Comparison of ENCODE assay signal across 1 cellular context in the genomic region with DNA sequence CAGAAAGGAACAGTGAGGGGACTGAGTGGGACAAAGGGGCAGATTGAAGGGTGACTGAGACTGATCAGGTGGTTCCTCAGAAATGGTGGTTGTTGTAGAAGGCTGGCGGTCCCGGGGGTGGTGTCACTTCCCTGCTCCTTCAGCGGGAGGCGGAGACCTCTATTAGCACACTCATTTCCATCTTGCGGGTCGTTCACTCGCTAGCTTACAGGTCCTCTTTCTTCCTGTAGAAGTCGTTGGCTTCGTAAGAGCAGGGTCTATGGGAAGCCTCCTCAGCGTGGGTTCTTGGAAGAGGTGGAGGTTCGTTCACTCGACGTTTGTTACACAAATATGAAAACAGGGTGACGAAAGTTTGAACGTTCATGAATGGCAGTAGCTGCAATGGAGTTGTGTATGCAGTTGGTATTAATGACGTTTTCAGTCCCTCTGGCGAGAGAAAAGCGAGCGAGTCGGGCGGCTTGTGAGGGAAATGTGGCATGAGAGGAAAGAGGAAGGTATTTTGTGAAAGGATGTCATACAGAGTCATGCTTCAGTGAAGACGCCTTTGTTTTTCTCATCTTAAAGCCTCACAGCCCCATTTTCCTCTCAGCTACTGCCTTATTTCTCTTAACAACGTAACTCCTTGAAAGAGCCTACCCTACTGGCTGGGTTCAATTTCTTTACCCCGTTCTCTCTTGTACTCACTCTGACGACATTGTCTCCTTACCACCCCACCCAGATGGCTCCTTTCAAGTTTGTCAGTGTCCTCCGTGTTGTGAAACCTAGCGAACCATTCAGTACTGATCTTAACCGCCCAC.
TF ChIP-seq lines count a peak whose summit lies in the region.

No MANE protein-coding gene starts in this region.

TF ChIP-seq in GM12878, 131 proteins besides CTCF, POLR2A, EP300 and RAD21 (continued from another document and continues in another):
- TF ChIP-seq, protein P1, sequence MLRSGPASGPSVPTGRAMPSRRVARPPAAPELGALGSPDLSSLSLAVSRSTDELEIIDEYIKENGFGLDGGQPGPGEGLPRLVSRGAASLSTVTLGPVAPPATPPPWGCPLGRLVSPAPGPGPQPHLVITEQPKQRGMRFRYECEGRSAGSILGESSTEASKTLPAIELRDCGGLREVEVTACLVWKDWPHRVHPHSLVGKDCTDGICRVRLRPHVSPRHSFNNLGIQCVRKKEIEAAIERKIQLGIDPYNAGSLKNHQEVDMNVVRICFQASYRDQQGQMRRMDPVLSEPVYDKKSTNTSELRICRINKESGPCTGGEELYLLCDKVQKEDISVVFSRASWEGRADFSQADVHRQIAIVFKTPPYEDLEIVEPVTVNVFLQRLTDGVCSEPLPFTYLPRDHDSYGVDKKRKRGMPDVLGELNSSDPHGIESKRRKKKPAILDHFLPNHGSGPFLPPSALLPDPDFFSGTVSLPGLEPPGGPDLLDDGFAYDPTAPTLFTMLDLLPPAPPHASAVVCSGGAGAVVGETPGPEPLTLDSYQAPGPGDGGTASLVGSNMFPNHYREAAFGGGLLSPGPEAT (IDR thresholded peaks at IDR 0.05; ENCODE audit: low read depth), result peak; percentile 12; the same call in 1 of the 2 replicates
- TF ChIP-seq RAD51 (IDR thresholded peaks at IDR 0.05) (peak; percentile 27; the same call in 1 of the 2 replicates), PML (IDR thresholded peaks at IDR 0.05; ENCODE audit: low read length) (peak; percentile 22; the same call in 1 of the 2 replicates), YY1 (IDR thresholded peaks at IDR 0.05; ENCODE audit: low read depth, low read length) (peak; percentile 7), MTA2 (IDR thresholded peaks at IDR 0.05; ENCODE audit: low read depth) (peak; percentile 39; the same call in 1 of the 2 replicates), IRF4 (IDR thresholded peaks at IDR 0.05; ENCODE audit: low read depth, low read length) (peak; percentile 48; the same call in 1 of the 2 replicates), JUNB (IDR thresholded peaks at IDR 0.05) (peak; percentile 25; the same call in 1 of the 2 replicates), POLR2AphosphoS2 (IDR thresholded peaks at IDR 0.05; ENCODE audit: low read depth, low read length) (peak; percentile 25; the same call in 1 of the 2 replicates), CREB1 (IDR thresholded peaks at IDR 0.05; ENCODE audit: low read depth) (peak; percentile 68), IKZF2 (IDR thresholded peaks at IDR 0.05) (peak; percentile 30 to 41; a peak in 3 of 4 replicates), TCF7 (IDR thresholded peaks at IDR 0.05; ENCODE audit: borderline replicate concordance) (0 out of 2 replicates have a peak, but pooled peaks have one; percentile 7), MXI1 (IDR thresholded peaks at IDR 0.05; ENCODE audit: low read depth, low read length) (peak; percentile 57; the same call in 1 of the 2 replicates), PAX8 (IDR thresholded peaks at IDR 0.05) (0 out of 2 replicates have a peak, but pooled peaks have one; percentile 12), ASH2L (IDR thresholded peaks at IDR 0.05; ENCODE audit: borderline replicate concordance, low read depth) (no peak), PAX5 (IDR thresholded peaks at IDR 0.05; ENCODE audit: borderline replicate concordance, low read depth, low read length) (peak; percentile 89), SMARCA5 (IDR thresholded peaks at IDR 0.05) (no peak), HDGF (IDR thresholded peaks at IDR 0.05) (peak; percentile 12; the same call in 1 of the 2 replicates), NFIC (IDR thresholded peaks at IDR 0.05; ENCODE audit: low read depth, low read length) (0 out of 2 replicates have a peak, but pooled peaks have one; percentile 34), SMAD5 (IDR thresholded peaks at IDR 0.05; ENCODE audit: low read depth) (no peak), SUZ12 (IDR thresholded peaks at IDR 0.05; ENCODE audit: unreplicated experiment) (no peak), ZNF622 (IDR thresholded peaks at IDR 0.05) (no peak), MTA3 (IDR thresholded peaks at IDR 0.05; ENCODE audit: borderline replicate concordance, low read length) (0 out of 2 replicates have a peak, but pooled peaks have one; percentile 60), TCF12 (IDR thresholded peaks at IDR 0.05; ENCODE audit: low read depth, low read length) (peak; percentile 74; the same call in 1 of the 2 replicates), ATF7 (IDR thresholded peaks at IDR 0.05; ENCODE audit: low read depth) (peak; percentile 45; the same call in 1 of the 2 replicates), TAF1 (IDR thresholded peaks at IDR 0.05; ENCODE audit: borderline replicate concordance, low read depth, low read length) (peak; percentile 27; the same call in 1 of the 2 replicates)
- TF ChIP-seq, protein P2, sequence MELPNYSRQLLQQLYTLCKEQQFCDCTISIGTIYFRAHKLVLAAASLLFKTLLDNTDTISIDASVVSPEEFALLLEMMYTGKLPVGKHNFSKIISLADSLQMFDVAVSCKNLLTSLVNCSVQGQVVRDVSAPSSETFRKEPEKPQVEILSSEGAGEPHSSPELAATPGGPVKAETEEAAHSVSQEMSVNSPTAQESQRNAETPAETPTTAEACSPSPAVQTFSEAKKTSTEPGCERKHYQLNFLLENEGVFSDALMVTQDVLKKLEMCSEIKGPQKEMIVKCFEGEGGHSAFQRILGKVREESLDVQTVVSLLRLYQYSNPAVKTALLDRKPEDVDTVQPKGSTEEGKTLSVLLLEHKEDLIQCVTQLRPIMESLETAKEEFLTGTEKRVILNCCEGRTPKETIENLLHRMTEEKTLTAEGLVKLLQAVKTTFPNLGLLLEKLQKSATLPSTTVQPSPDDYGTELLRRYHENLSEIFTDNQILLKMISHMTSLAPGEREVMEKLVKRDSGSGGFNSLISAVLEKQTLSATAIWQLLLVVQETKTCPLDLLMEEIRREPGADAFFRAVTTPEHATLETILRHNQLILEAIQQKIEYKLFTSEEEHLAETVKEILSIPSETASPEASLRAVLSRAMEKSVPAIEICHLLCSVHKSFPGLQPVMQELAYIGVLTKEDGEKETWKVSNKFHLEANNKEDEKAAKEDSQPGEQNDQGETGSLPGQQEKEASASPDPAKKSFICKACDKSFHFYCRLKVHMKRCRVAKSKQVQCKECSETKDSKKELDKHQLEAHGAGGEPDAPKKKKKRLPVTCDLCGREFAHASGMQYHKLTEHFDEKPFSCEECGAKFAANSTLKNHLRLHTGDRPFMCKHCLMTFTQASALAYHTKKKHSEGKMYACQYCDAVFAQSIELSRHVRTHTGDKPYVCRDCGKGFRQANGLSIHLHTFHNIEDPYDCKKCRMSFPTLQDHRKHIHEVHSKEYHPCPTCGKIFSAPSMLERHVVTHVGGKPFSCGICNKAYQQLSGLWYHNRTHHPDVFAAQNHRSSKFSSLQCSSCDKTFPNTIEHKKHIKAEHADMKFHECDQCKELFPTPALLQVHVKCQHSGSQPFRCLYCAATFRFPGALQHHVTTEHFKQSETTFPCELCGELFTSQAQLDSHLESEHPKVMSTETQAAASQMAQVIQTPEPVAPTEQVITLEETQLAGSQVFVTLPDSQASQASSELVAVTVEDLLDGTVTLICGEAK (IDR thresholded peaks at IDR 0.05; ENCODE audit: borderline replicate concordance), result no peak
- TF ChIP-seq, protein P3, sequence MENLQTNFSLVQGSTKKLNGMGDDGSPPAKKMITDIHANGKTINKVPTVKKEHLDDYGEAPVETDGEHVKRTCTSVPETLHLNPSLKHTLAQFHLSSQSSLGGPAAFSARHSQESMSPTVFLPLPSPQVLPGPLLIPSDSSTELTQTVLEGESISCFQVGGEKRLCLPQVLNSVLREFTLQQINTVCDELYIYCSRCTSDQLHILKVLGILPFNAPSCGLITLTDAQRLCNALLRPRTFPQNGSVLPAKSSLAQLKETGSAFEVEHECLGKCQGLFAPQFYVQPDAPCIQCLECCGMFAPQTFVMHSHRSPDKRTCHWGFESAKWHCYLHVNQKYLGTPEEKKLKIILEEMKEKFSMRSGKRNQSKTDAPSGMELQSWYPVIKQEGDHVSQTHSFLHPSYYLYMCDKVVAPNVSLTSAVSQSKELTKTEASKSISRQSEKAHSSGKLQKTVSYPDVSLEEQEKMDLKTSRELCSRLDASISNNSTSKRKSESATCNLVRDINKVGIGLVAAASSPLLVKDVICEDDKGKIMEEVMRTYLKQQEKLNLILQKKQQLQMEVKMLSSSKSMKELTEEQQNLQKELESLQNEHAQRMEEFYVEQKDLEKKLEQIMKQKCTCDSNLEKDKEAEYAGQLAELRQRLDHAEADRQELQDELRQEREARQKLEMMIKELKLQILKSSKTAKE (IDR thresholded peaks at IDR 0.05; ENCODE audit: low read depth, poor library complexity, severe bottlenecking), result peak; percentile 66
- TF ChIP-seq, protein P4, sequence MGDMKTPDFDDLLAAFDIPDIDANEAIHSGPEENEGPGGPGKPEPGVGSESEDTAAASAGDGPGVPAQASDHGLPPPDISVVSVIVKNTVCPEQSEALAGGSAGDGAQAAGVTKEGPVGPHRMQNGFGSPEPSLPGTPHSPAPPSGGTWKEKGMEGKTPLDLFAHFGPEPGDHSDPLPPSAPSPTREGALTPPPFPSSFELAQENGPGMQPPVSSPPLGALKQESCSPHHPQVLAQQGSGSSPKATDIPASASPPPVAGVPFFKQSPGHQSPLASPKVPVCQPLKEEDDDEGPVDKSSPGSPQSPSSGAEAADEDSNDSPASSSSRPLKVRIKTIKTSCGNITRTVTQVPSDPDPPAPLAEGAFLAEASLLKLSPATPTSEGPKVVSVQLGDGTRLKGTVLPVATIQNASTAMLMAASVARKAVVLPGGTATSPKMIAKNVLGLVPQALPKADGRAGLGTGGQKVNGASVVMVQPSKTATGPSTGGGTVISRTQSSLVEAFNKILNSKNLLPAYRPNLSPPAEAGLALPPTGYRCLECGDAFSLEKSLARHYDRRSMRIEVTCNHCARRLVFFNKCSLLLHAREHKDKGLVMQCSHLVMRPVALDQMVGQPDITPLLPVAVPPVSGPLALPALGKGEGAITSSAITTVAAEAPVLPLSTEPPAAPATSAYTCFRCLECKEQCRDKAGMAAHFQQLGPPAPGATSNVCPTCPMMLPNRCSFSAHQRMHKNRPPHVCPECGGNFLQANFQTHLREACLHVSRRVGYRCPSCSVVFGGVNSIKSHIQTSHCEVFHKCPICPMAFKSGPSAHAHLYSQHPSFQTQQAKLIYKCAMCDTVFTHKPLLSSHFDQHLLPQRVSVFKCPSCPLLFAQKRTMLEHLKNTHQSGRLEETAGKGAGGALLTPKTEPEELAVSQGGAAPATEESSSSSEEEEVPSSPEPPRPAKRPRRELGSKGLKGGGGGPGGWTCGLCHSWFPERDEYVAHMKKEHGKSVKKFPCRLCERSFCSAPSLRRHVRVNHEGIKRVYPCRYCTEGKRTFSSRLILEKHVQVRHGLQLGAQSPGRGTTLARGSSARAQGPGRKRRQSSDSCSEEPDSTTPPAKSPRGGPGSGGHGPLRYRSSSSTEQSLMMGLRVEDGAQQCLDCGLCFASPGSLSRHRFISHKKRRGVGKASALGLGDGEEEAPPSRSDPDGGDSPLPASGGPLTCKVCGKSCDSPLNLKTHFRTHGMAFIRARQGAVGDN (IDR thresholded peaks at IDR 0.05), result peak; percentile 20; the same call in 1 of the 2 replicates
- TF ChIP-seq, protein P5, sequence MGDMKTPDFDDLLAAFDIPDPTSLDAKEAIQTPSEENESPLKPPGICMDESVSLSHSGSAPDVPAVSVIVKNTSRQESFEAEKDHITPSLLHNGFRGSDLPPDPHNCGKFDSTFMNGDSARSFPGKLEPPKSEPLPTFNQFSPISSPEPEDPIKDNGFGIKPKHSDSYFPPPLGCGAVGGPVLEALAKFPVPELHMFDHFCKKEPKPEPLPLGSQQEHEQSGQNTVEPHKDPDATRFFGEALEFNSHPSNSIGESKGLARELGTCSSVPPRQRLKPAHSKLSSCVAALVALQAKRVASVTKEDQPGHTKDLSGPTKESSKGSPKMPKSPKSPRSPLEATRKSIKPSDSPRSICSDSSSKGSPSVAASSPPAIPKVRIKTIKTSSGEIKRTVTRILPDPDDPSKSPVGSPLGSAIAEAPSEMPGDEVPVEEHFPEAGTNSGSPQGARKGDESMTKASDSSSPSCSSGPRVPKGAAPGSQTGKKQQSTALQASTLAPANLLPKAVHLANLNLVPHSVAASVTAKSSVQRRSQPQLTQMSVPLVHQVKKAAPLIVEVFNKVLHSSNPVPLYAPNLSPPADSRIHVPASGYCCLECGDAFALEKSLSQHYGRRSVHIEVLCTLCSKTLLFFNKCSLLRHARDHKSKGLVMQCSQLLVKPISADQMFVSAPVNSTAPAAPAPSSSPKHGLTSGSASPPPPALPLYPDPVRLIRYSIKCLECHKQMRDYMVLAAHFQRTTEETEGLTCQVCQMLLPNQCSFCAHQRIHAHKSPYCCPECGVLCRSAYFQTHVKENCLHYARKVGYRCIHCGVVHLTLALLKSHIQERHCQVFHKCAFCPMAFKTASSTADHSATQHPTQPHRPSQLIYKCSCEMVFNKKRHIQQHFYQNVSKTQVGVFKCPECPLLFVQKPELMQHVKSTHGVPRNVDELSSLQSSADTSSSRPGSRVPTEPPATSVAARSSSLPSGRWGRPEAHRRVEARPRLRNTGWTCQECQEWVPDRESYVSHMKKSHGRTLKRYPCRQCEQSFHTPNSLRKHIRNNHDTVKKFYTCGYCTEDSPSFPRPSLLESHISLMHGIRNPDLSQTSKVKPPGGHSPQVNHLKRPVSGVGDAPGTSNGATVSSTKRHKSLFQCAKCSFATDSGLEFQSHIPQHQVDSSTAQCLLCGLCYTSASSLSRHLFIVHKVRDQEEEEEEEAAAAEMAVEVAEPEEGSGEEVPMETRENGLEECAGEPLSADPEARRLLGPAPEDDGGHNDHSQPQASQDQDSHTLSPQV (IDR thresholded peaks at IDR 0.05), result 0 out of 2 replicates have a peak, but pooled peaks have one; percentile 32
- TF ChIP-seq, protein P6, sequence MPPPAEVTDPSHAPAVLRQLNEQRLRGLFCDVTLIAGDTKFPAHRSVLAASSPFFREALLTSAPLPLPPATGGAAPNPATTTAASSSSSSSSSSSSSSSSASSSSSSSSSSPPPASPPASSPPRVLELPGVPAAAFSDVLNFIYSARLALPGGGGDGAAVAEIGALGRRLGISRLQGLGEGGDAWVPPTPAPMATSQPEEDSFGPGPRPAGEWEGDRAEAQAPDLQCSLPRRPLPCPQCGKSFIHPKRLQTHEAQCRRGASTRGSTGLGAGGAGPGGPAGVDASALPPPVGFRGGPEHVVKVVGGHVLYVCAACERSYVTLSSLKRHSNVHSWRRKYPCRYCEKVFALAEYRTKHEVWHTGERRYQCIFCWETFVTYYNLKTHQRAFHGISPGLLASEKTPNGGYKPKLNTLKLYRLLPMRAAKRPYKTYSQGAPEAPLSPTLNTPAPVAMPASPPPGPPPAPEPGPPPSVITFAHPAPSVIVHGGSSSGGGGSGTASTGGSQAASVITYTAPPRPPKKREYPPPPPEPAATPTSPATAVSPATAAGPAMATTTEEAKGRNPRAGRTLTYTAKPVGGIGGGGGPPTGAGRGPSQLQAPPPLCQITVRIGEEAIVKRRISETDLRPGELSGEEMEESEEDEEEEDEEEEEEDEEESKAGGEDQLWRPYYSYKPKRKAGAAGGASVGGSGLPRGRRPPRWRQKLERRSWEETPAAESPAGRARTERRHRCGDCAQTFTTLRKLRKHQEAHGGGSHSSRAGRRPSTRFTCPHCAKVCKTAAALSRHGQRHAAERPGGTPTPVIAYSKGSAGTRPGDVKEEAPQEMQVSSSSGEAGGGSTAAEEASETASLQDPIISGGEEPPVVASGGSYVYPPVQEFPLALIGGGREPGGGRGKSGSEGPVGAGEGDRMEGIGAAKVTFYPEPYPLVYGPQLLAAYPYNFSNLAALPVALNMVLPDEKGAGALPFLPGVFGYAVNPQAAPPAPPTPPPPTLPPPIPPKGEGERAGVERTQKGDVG (CRISPR knock-in tag; IDR thresholded peaks at IDR 0.05), result peak; percentile 28; the same call in 1 of the 2 replicates
- TF ChIP-seq, protein P7, sequence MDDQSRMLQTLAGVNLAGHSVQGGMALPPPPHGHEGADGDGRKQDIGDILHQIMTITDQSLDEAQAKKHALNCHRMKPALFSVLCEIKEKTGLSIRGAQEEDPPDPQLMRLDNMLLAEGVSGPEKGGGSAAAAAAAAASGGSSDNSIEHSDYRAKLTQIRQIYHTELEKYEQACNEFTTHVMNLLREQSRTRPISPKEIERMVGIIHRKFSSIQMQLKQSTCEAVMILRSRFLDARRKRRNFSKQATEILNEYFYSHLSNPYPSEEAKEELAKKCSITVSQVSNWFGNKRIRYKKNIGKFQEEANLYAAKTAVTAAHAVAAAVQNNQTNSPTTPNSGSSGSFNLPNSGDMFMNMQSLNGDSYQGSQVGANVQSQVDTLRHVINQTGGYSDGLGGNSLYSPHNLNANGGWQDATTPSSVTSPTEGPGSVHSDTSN (IDR thresholded peaks at IDR 0.05; ENCODE audit: insufficient replicate concordance, low read depth, low read length), result peak; percentile 19
